ENCODE assay signal across 34 cellular contexts in the genomic region with DNA sequence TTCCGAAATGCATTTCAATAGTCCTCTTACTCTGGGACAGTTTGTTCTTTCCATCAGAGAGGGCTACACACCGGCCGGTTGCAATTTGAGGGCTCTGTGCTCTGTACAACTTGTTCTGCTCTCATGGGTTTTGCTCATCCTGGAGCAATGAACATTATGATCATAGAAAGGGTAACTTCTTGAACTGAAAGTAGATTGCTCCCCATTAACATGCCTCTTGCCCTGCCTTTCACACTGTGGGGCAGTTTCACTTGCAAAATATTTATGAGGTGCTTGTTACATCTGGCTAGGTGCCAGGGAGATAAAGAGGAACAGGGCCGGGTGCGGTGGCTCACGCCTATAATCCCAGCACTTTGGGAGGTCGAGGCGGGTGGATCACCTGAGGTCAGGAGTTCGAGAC.
A peak's percentile ranks its signal among the peaks of the same experiment; 100 is the strongest.
DNase-seq lines count a peak whose midpoint lies in the region; ATAC-seq, FAIRE-seq and TF ChIP-seq lines count a peak whose summit lies in the region.
"Had no signal": no experiment of that assay in that cellular context is flagged by ENCODE, and none has a peak within 500 bp of the region (broad histone marks: within the 10 kb centered on the region; RNA-seq: fewer than 3 reads in every experiment).

No MANE protein-coding gene starts in this region.

- CTCF ChIA-PET in GM12878 (lab: Yijun Ruan, JAX), result interaction anchor here (1.1 to 1.2 kb wide), 2 partner anchors 8 to 19 kb away, joined by 3 to 5 read pairs; no protein-coding TSS in a partner anchor
- CTCF ChIA-PET in CD4-positive, alpha-beta T cell (lab: Charles Lee), result no interaction called here

- intact Hi-C loops in Right ventricle myocardium superior (cut with DNase I) (no loop called here), GM12878 (cut with micrococcal nuclease; ENCODE audit: unreplicated experiment) (no loop called here)
- intact Hi-C loops in CD4-positive, alpha-beta T cell (cut with DNase I, micrococcal nuclease), result no loop called here

- no TSS peak for BruUV-seq in GM12878 (replicated peaks; lab: Mats Ljungman, UMichigan)

- peak; percentile 41 for ATAC-seq in Right ventricle myocardium superior (ENCODE audit: poor library complexity)
- ATAC-seq in GM12878, result peak; percentile 51
- ATAC-seq in CD4-positive, alpha-beta T cell (ENCODE audit: poor library complexity), result no peak
- no peak for ATAC-seq in GM18858 (IDR thresholded peaks at IDR 0.05; ENCODE audit: unreplicated experiment)
- ATAC-seq in GM18861 (IDR thresholded peaks at IDR 0.05; ENCODE audit: unreplicated experiment), result no peak
- ATAC-seq in gastroesophageal sphincter, result no peak
- ATAC-seq: activated T-cell treated with anti-CD3 and anti-CD28 coated beads, Interleukin-2, amount 50 U/mL, for 72 hours; GM23338 had no signal

- in situ Hi-C loops in GM12878 (cut with MboI), result no loop called here

- no peak for TF ChIP-seq POLR2A in GM12878 (IDR thresholded peaks at IDR 0.05; ENCODE audit: low read depth, low read length)
- no peak for TF ChIP-seq POLR2A in gastroesophageal sphincter (IDR thresholded peaks at IDR 0.05)

- RAD21 ChIA-PET in GM12878 (lab: Charles Lee; ENCODE audit: unreplicated experiment), result no interaction called here

- H4K20me1 ChIP-seq in GM12878 (ENCODE audit: control insufficient read depth, insufficient read depth), result no peaks in the 10 kb centered on the region

- H3K4me3 ChIP-seq in right atrium auricular region (no peak overlapping the region), GM12878 (no peak overlapping the region), mucosa of rectum (ENCODE audit: low read length in 2 of 2) (no peak overlapping the region), gastroesophageal sphincter (no peak overlapping the region)
- H3K4me3 ChIP-seq: GM23338, prostate gland, sigmoid colon, SJCRH30, tibial nerve had no signal

- no peaks in the 10 kb centered on the region for H3K36me3 ChIP-seq in right atrium auricular region
- no peaks in the 10 kb centered on the region for H3K36me3 ChIP-seq in GM12878 (ENCODE audit: control insufficient read depth in 2 of 2, insufficient read depth in 2 of 2, low read length in 1 of 2)
- no peaks in the 10 kb centered on the region for H3K36me3 ChIP-seq in mucosa of rectum (ENCODE audit: control insufficient read depth in 2 of 2, insufficient read depth in 2 of 2, low read length in 2 of 2)
- H3K36me3 ChIP-seq in gastroesophageal sphincter, result no peaks in the 10 kb centered on the region
- H3K36me3 ChIP-seq: prostate gland, sigmoid colon, SJCRH30, tibial nerve, WERI-Rb-1 had no signal

- no peaks in the 10 kb centered on the region for H3K27me3 ChIP-seq in right atrium auricular region
- no peaks in the 10 kb centered on the region; a peak in 1 of 4 replicates for H3K27me3 ChIP-seq in GM12878 (replicated peaks in 1 of 2; ENCODE audit: control insufficient read depth in 2 of 2, insufficient read depth in 2 of 2, low read length in 1 of 2)
- no peaks in the 10 kb centered on the region for H3K27me3 ChIP-seq in mucosa of rectum (ENCODE audit: control insufficient read depth in 2 of 2, insufficient read depth in 2 of 2, low read length in 2 of 2)
- H3K27me3 ChIP-seq in CD4-positive, alpha-beta T cell (ENCODE audit: control insufficient read depth, insufficient read depth, low read length), result no peaks in the 10 kb centered on the region
- H3K27me3 ChIP-seq in gastroesophageal sphincter, result no peaks in the 10 kb centered on the region
- H3K27me3 ChIP-seq: sigmoid colon, SJCRH30, tibial nerve had no signal

- TF ChIP-seq CTCF in right atrium auricular region (IDR thresholded peaks at IDR 0.05) (no peak), GM12878 (IDR thresholded peaks at IDR 0.05 in 2 of 3, conservative IDR thresholded peaks at IDR 0.05 in 1 of 3; ENCODE audit: control insufficient read depth in 2 of 3, extremely low read depth in 1 of 3, insufficient read depth in 1 of 3, low read depth in 3 of 3, low read length in 3 of 3) (no peak), gastroesophageal sphincter (IDR thresholded peaks at IDR 0.05) (no peak)
- TF ChIP-seq CTCF in CD4-positive, alpha-beta T cell (IDR thresholded peaks at IDR 0.05), result no peak

- WGBS in GM12878 (ENCODE audit: insufficient coverage, insufficient replicate concordance, low lambda C conversion rate, missing lambda C conversion rate), result 61% methylated on average over 9 of the region's 9 CpGs
- 78 to 94% methylated on average over 2 to 3 of the region's 9 CpGs for WGBS in gastroesophageal sphincter (ENCODE audit: low coverage in 1 of 2), 2 donors

- H3K9ac ChIP-seq in GM12878 (ENCODE audit: control insufficient read depth, insufficient read depth, low read length) (no peak overlapping the region), mucosa of rectum (ENCODE audit: low read depth in 1 of 2, low read length in 2 of 2) (no peak overlapping the region)

- H3K4me1 ChIP-seq in right atrium auricular region (no peaks in the 10 kb centered on the region), GM12878 (ENCODE audit: control insufficient read depth, insufficient read depth, low read length) (peaks cover 5% of the 10 kb centered on the region), mucosa of rectum (ENCODE audit: control insufficient read depth in 2 of 2, insufficient read depth in 2 of 2, low read length in 2 of 2) (peaks cover 10 to 20% of the 10 kb centered on the region in 2 donors), gastroesophageal sphincter (no peaks in the 10 kb centered on the region)
- H3K4me1 ChIP-seq: prostate gland, sigmoid colon, SJCRH30 had no signal

- TF ChIP-seq RAD21 in GM12878 (IDR thresholded peaks at IDR 0.05; ENCODE audit: insufficient read depth, low read depth, low read length), result no peak

- H3K4me1 Mint-ChIP-seq in CD4-positive, alpha-beta T cell (ENCODE audit: low read depth), result no peaks in the 10 kb centered on the region
- H3K4me1 Mint-ChIP-seq: activated CD4-positive, alpha-beta T cell treated with anti-CD3 and anti-CD28 coated beads, Interleukin-2, amount 10 ng/mL, durations not matched to agents 24 days and 14 days; natural killer cell had no signal

- H3K4me2 ChIP-seq in GM12878 (ENCODE audit: control insufficient read depth, insufficient read depth), result no peak overlapping the region
- H3K4me2 ChIP-seq: GM23338 had no signal

- FAIRE-seq in GM12878 (lab: Jason Lieb, UNC), result no peak
- FAIRE-seq: GM19239, RCC 7860 had no signal

- no peaks in the 10 kb centered on the region for H3K9me3 Mint-ChIP-seq in CD4-positive, alpha-beta T cell
- H3K9me3 Mint-ChIP-seq: activated CD4-positive, alpha-beta T cell treated with anti-CD3 and anti-CD28 coated beads, Interleukin-2, amount 10 ng/mL, durations not matched to agents 24 days and 14 days; activated T-cell treated with anti-CD3 and anti-CD28 coated beads, Interleukin-2, amount 50 U/mL, for 72 hours; effector memory CD8-positive, alpha-beta T cell; GM23338; natural killer cell had no signal

- H3K27me3 Mint-ChIP-seq in CD4-positive, alpha-beta T cell, result peaks cover 1% of the 10 kb centered on the region

- no peaks in the 10 kb centered on the region for H3K9me3 ChIP-seq in right atrium auricular region
- H3K9me3 ChIP-seq in GM12878 (replicated peaks; ENCODE audit: control insufficient read depth, insufficient read depth, low read length), result no peaks in the 10 kb centered on the region
- H3K9me3 ChIP-seq in mucosa of rectum (ENCODE audit: control insufficient read depth in 2 of 2, low read length in 2 of 2), result no peaks in the 10 kb centered on the region
- H3K9me3 ChIP-seq in CD4-positive, alpha-beta T cell (ENCODE audit: control insufficient read depth, low read length), result no peaks in the 10 kb centered on the region
- H3K9me3 ChIP-seq in gastroesophageal sphincter, result no peaks in the 10 kb centered on the region
- H3K9me3 ChIP-seq: prostate gland, sigmoid colon, SJCRH30, tibial nerve had no signal

- POLR2A ChIA-PET in GM12878 (lab: Charles Lee), result no interaction called here
- POLR2A ChIA-PET in CD4-positive, alpha-beta T cell (lab: Charles Lee), result no interaction called here

- H3K27ac ChIP-seq in right atrium auricular region (no peak overlapping the region), GM12878 (ENCODE audit: control insufficient read depth, insufficient read depth) (no peak overlapping the region), mucosa of rectum (ENCODE audit: low read depth in 2 of 2, low read length in 2 of 2) (peak overlapping the region; percentile 79 to 91), gastroesophageal sphincter (no peak overlapping the region)
- no peak overlapping the region for H3K27ac ChIP-seq in CD4-positive, alpha-beta T cell (ENCODE audit: low read depth, low read length)
- H3K27ac ChIP-seq: C4-2B, prostate gland, sigmoid colon, SJCRH30, WERI-Rb-1 had no signal

- TF ChIP-seq EP300 in GM12878 (IDR thresholded peaks at IDR 0.05; ENCODE audit: borderline replicate concordance in 1 of 2, control insufficient read depth in 1 of 2, low read depth in 2 of 2, low read length in 2 of 2), result no peak
- no peak for TF ChIP-seq EP300 in gastroesophageal sphincter (IDR thresholded peaks at IDR 0.05)

- no peak overlapping the region for H2AFZ ChIP-seq in GM12878 (ENCODE audit: control insufficient read depth, low read depth, low read length)
- H2AFZ ChIP-seq: GM23338 had no signal

- DNase-seq in Right ventricle myocardium superior, result no peak
- DNase-seq in right atrium auricular region (ENCODE audit: low spot score), result no peak
- no peak for DNase-seq in GM12878 (ENCODE audit: low read depth, low spot score)
- DNase-seq in CD4-positive, alpha-beta T cell, result no peak
- DNase-seq: activated CD4-positive, alpha-beta T cell treated with anti-CD3 and anti-CD28 coated beads, Interleukin-2, amount 10 ng/mL, durations not matched to agents 24 days and 14 days; activated naive CD4-positive, alpha-beta T cell; activated T-cell treated with anti-CD3 and anti-CD28 coated beads, Interleukin-2, amount 50 U/mL, for 72 hours; Calu3; caudate nucleus; cortex of kidney; DMS79 treated with DMSO at 0.1 percent for 48 hours; effector memory CD8-positive, alpha-beta T cell; KBM-7; midbrain; natural killer cell; NCI-H1105; NCI-H187; NCI-H524; occipital lobe; sigmoid colon; SJCRH30; stimulated activated CD4-positive, alpha-beta T cell treated with anti-CD3 and anti-CD28 coated beads, Interleukin-4, amount 100 ng/mL, for 4 hours; T-helper 9 cell; WERI-Rb-1 had no signal

- no peak overlapping the region for H3K27ac Mint-ChIP-seq in CD4-positive, alpha-beta T cell
- H3K27ac Mint-ChIP-seq: activated CD4-positive, alpha-beta T cell treated with anti-CD3 and anti-CD28 coated beads, Interleukin-2, amount 10 ng/mL, durations not matched to agents 24 days and 14 days; activated T-cell treated with anti-CD3 and anti-CD28 coated beads, Interleukin-2, amount 50 U/mL, for 72 hours; effector memory CD8-positive, alpha-beta T cell; GM23338; natural killer cell had no signal

- SMC1A ChIA-PET in GM12878 (lab: Charles Lee; ENCODE audit: uncharacterized antibody, unreplicated experiment), result no interaction called here

- no peaks in the 10 kb centered on the region for H3K79me2 ChIP-seq in GM12878 (ENCODE audit: control insufficient read depth, insufficient read depth, low read length)

- H3K36me3 Mint-ChIP-seq in CD4-positive, alpha-beta T cell (ENCODE audit: low read depth), result no peaks in the 10 kb centered on the region
- H3K36me3 Mint-ChIP-seq: natural killer cell had no signal

- no peak overlapping the region for H3K4me3 Mint-ChIP-seq in CD4-positive, alpha-beta T cell
- H3K4me3 Mint-ChIP-seq: activated CD4-positive, alpha-beta T cell treated with anti-CD3 and anti-CD28 coated beads, Interleukin-2, amount 10 ng/mL, durations not matched to agents 24 days and 14 days; activated T-cell treated with anti-CD3 and anti-CD28 coated beads, Interleukin-2, amount 50 U/mL, for 72 hours; effector memory CD8-positive, alpha-beta T cell; GM23338; natural killer cell had no signal

Comparison
In these comparisons a context has a peak if more than half of its experiments do, and no peak if none do; other contexts are left out.
1. ATAC-seq: peak in Right ventricle myocardium superior (single experiment) and GM12878 (single experiment); none in CD4-positive, alpha-beta T cell (single experiment), GM18858 (single experiment), GM18861 (single experiment) and gastroesophageal sphincter (single experiment).
2. H3K27ac ChIP-seq: peak in mucosa of rectum (2 of 2); none in right atrium auricular region (0 of 2), GM12878 (single experiment), CD4-positive, alpha-beta T cell (single experiment) and gastroesophageal sphincter (0 of 4).